8 cellular contexts compared by ENCODE assay signal in the genomic region with DNA sequence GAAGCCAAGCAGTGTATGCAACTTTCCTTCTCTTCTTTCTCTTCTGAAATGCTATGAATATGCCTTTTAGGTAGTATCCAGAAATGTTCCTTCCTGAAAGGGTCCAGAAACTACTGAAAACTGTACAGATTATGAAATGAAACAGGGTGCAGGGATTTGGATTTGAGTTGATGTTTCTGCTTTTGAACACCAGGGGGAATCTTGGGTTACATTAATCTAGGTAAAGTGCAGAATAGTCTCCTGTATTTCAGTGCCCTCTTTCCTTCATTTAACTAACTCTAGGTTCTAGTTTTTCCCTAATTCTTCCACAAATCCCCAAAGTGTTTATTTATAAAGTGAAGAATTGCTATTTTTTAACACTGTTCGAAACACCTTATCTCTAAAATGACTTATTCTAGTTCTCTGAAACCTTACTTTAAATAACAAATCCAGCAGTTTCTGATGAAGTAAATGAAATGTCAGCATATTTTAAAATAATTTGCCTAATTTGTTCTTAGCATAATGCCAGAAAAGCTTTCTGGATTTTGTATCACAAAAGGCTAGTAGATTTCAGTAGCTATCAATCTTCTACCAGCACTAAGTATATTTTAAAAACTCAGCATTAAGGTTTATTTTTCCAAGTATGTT.
DNase-seq lines count a peak whose midpoint lies in the region; ATAC-seq, FAIRE-seq and TF ChIP-seq lines count a peak whose summit lies in the region.

No MANE protein-coding gene starts in this region.

- H3K4me3 ChIP-seq in GM12875 (ENCODE audit: low read depth, low read length) (no peak overlapping the region), kidney (ENCODE audit: low read length in 2 of 2) (no peak overlapping the region), esophagus squamous epithelium (no peak overlapping the region), mucosa of descending colon (no peak overlapping the region)

- H3K27ac ChIP-seq in kidney (ENCODE audit: low read depth in 2 of 2, low read length in 2 of 2) (no peak overlapping the region), esophagus squamous epithelium (no peak overlapping the region)

- FAIRE-seq in kidney (lab: Jason Lieb, UNC): peak; percentile 44

- ATAC-seq in HG03354 (IDR thresholded peaks at IDR 0.05; ENCODE audit: poor library complexity, severe bottlenecking, unreplicated experiment): peak; percentile 77
- peak; percentile 74 for ATAC-seq in SK-N-SH treated with all-trans-retinoic acid at 6 μM for 48 hours
- no peak for ATAC-seq in GM21825 (IDR thresholded peaks at IDR 0.05; ENCODE audit: unreplicated experiment)
- ATAC-seq in mucosa of descending colon: no peak

- no peak for TF ChIP-seq POLR2A in esophagus squamous epithelium (IDR thresholded peaks at IDR 0.05)

- H3K9ac ChIP-seq in kidney (ENCODE audit: low read length in 2 of 2): no peak overlapping the region

- DNase-seq in kidney: no peak
- no peak for DNase-seq in esophagus squamous epithelium (lab: John Stamatoyannopoulos, UW)
- no peak for DNase-seq in mucosa of descending colon
- no peak for DNase-seq in retina

- H3K4me1 ChIP-seq in kidney (ENCODE audit: control insufficient read depth in 1 of 2, insufficient read depth in 1 of 2, low read depth in 1 of 2, low read length in 2 of 2) (no peaks in the 10 kb centered on the region), esophagus squamous epithelium (peaks cover 0 to 14% (median 0%) of the 10 kb centered on the region in 3 donors), mucosa of descending colon (ENCODE audit: low read depth) (no peaks in the 10 kb centered on the region)

- intact Hi-C loops in kidney (cut with DNase I) (no loop called here), esophagus squamous epithelium (cut with DNase I) (no loop called here), mucosa of descending colon (cut with DNase I, micrococcal nuclease) (no loop called here)

- no peaks in the 10 kb centered on the region for H3K9me3 ChIP-seq in kidney (ENCODE audit: control insufficient read depth in 1 of 2, low read length in 2 of 2)
- H3K9me3 ChIP-seq in esophagus squamous epithelium: no peaks in the 10 kb centered on the region
- no peaks in the 10 kb centered on the region for H3K9me3 ChIP-seq in mucosa of descending colon

- 69 to 88% methylated on average over 1 of the region's 1 CpG for WGBS in esophagus squamous epithelium, 2 donors

- peak; percentile 32; the same call in 1 of the 2 replicates for TF ChIP-seq CTCF in GM12875 (IDR thresholded peaks at IDR 0.05; ENCODE audit: borderline replicate concordance, insufficient read depth, low read depth, low read length)
- TF ChIP-seq CTCF in kidney (IDR thresholded peaks at IDR 0.05; ENCODE audit: borderline replicate concordance, extremely low read depth, insufficient read depth): no peak
- peak in 3 of 6 experiments; percentile 18 to 51 (median 21) for TF ChIP-seq CTCF in esophagus squamous epithelium (IDR thresholded peaks at IDR 0.05)
- TF ChIP-seq CTCF in mucosa of descending colon (IDR thresholded peaks at IDR 0.05): no peak

- no peaks in the 10 kb centered on the region for H3K27me3 ChIP-seq in esophagus squamous epithelium

- H3K36me3 ChIP-seq in kidney (ENCODE audit: control insufficient read depth in 1 of 2, insufficient read depth in 2 of 2, low read length in 2 of 2) (peaks cover 7 to 30% of the 10 kb centered on the region in 2 donors), esophagus squamous epithelium (peaks cover 0 to 76% (median 0%) of the 10 kb centered on the region in 3 donors), mucosa of descending colon (ENCODE audit: low read depth) (no peaks in the 10 kb centered on the region)

TF ChIP-seq in SK-N-SH treated with all-trans-retinoic acid at 6 μM for 48 hours, 23 proteins besides CTCF, POLR2A, EP300 and RAD21:
- TF ChIP-seq CSRNP3 (CRISPR knock-in tag; IDR thresholded peaks at IDR 0.05) (no peak), SNAI2 (CRISPR knock-in tag; IDR thresholded peaks at IDR 0.05) (no peak), TOX (CRISPR knock-in tag; IDR thresholded peaks at IDR 0.05; ENCODE audit: borderline replicate concordance) (no peak), ZC3H10 (CRISPR knock-in tag; IDR thresholded peaks at IDR 0.05) (no peak), GLIS3 (CRISPR knock-in tag; IDR thresholded peaks at IDR 0.05) (no peak), CSDC2 (CRISPR knock-in tag; IDR thresholded peaks at IDR 0.05) (no peak), ARNTL (CRISPR knock-in tag; IDR thresholded peaks at IDR 0.05; ENCODE audit: borderline replicate concordance, low read depth) (no peak), BACH2 (CRISPR knock-in tag; IDR thresholded peaks at IDR 0.05; ENCODE audit: borderline replicate concordance) (no peak), ZNF70 (CRISPR knock-in tag; IDR thresholded peaks at IDR 0.05) (no peak)
TF ChIP-seq in SK-N-SH treated with all-trans-retinoic acid at 6 μM for 48 hours: peak in this region for 0.

Comparison
In these comparisons a context has a peak if more than half of its experiments do, and no peak if none do; other contexts are left out.
1. ATAC-seq: peak in HG03354 (single experiment) and SK-N-SH treated with all-trans-retinoic acid at 6 μM for 48 hours (single experiment); none in GM21825 (single experiment) and mucosa of descending colon (single experiment).